ENCODE assay signal across 21 cellular contexts in genomic region chr14:80946797-80947196, GRCh38. TPM values are rescaled to one million over a fixed set of nuclear protein-coding genes. Genes with fewer than 3 reads are reported as not detected.
DNase-seq lines count a peak whose midpoint lies in the region; ATAC-seq, FAIRE-seq and TF ChIP-seq lines count a peak whose summit lies in the region.
"Had no signal": no experiment of that assay in that cellular context is flagged by ENCODE, and none has a peak within 500 bp of the region (broad histone marks: within the 10 kb centered on the region; RNA-seq: fewer than 3 reads in every experiment).

No MANE protein-coding gene starts in this region.

- H3K36me3 Mint-ChIP-seq in activated CD4-positive, alpha-beta memory T cell treated with anti-CD3 and anti-CD28 coated beads for 36 hours = no peaks in the 10 kb centered on the region
- no peaks in the 10 kb centered on the region for H3K36me3 Mint-ChIP-seq in activated CD4-positive, alpha-beta memory T cell treated with anti-CD3 and anti-CD28 coated beads, Interleukin-2, amount 10 ng/mL, durations not matched to agents 7 days and 5 days (ENCODE audit: low read depth)
- peaks cover 2 to 6% of the 10 kb centered on the region in 2 donors for H3K36me3 Mint-ChIP-seq in activated T-cell treated with anti-CD3 and anti-CD28 coated beads, Interleukin-2, amount 50 U/mL, for 72 hours (ENCODE audit: insufficient read depth in 2 of 2)
- H3K36me3 Mint-ChIP-seq: CD4-positive, alpha-beta memory T cell had no signal

- ATAC-seq in activated T-cell treated with anti-CD3 and anti-CD28 coated beads, Interleukin-2, amount 50 U/mL, for 72 hours (replicated peaks in 1 of 2) = peak; percentile 31 to 46
- no peak for ATAC-seq in SK-N-SH treated with all-trans-retinoic acid at 6 μM for 48 hours
- ATAC-seq: A549, HepG2 had no signal

- DNase-seq in activated CD4-positive, alpha-beta memory T cell treated with anti-CD3 and anti-CD28 coated beads for 36 hours = peak; percentile 27
- DNase-seq in activated CD4-positive, alpha-beta memory T cell treated with anti-CD3 and anti-CD28 coated beads, Interleukin-2, amount 10 ng/mL, durations not matched to agents 7 days and 5 days = no peak
- peak; percentile 14 for DNase-seq in stimulated activated CD4-positive, alpha-beta T cell treated with anti-CD3 and anti-CD28 coated beads, Interleukin-15, amount 100 ng/mL, for 24 hours
- no peak for DNase-seq in stimulated activated CD4-positive, alpha-beta T cell treated with anti-CD3 and anti-CD28 coated beads, Interleukin-2, amount 100 ng/mL, for 48 hours
- DNase-seq in activated T-cell treated with anti-CD3 and anti-CD28 coated beads, Interleukin-2, amount 50 U/mL, for 72 hours = no peak
- no peak for DNase-seq in urothelium cell line (ENCODE audit: low spot score)
- DNase-seq: CD4-positive, alpha-beta memory T cell; DMS153; GDM1; H7; KG1; NCI-H1417 treated with DMSO at 0.1 percent for 48 hours; NCI-H1930; NCI-H226; NCI-H524; PC-9 had no signal

- H3K4me1 Mint-ChIP-seq in activated CD4-positive, alpha-beta memory T cell treated with anti-CD3 and anti-CD28 coated beads for 36 hours (ENCODE audit: low read depth) = peaks cover 31% of the 10 kb centered on the region
- peaks cover 19% of the 10 kb centered on the region for H3K4me1 Mint-ChIP-seq in activated CD4-positive, alpha-beta memory T cell treated with anti-CD3 and anti-CD28 coated beads, Interleukin-2, amount 10 ng/mL, durations not matched to agents 7 days and 5 days
- peaks cover 32% of the 10 kb centered on the region for H3K4me1 Mint-ChIP-seq in activated T-cell treated with anti-CD3 and anti-CD28 coated beads, Interleukin-2, amount 50 U/mL, for 72 hours (ENCODE audit: low read depth)

- POLR2A ChIA-PET in activated CD4-positive, alpha-beta memory T cell treated with anti-CD3 and anti-CD28 coated beads for 36 hours (lab: Charles Lee) = no interaction called here
- POLR2A ChIA-PET in activated CD4-positive, alpha-beta memory T cell treated with anti-CD3 and anti-CD28 coated beads, Interleukin-2, amount 10 ng/mL, durations not matched to agents 7 days and 5 days (lab: Charles Lee) = no interaction called here

- H3K27ac Mint-ChIP-seq in activated CD4-positive, alpha-beta memory T cell treated with anti-CD3 and anti-CD28 coated beads for 36 hours = peak overlapping the region; percentile 60
- no peak overlapping the region for H3K27ac Mint-ChIP-seq in activated CD4-positive, alpha-beta memory T cell treated with anti-CD3 and anti-CD28 coated beads, Interleukin-2, amount 10 ng/mL, durations not matched to agents 7 days and 5 days
- H3K27ac Mint-ChIP-seq in activated T-cell treated with anti-CD3 and anti-CD28 coated beads, Interleukin-2, amount 50 U/mL, for 72 hours = peak overlapping the region; percentile 31

- peak; percentile 74 for FAIRE-seq in urothelium cell line (lab: Jason Lieb, UNC)
- FAIRE-seq: A549, HepG2 had no signal

- CTCF ChIA-PET in activated CD4-positive, alpha-beta memory T cell treated with anti-CD3 and anti-CD28 coated beads for 36 hours (lab: Charles Lee) = no interaction called here
- CTCF ChIA-PET in activated CD4-positive, alpha-beta memory T cell treated with anti-CD3 and anti-CD28 coated beads, Interleukin-2, amount 10 ng/mL, durations not matched to agents 7 days and 5 days (lab: Charles Lee) = no interaction called here

- H3K27me3 Mint-ChIP-seq in activated CD4-positive, alpha-beta memory T cell treated with anti-CD3 and anti-CD28 coated beads for 36 hours = peaks cover 1% of the 10 kb centered on the region
- H3K27me3 Mint-ChIP-seq in activated CD4-positive, alpha-beta memory T cell treated with anti-CD3 and anti-CD28 coated beads, Interleukin-2, amount 10 ng/mL, durations not matched to agents 7 days and 5 days = peaks cover 21% of the 10 kb centered on the region
- H3K27me3 Mint-ChIP-seq in activated T-cell treated with anti-CD3 and anti-CD28 coated beads, Interleukin-2, amount 50 U/mL, for 72 hours (ENCODE audit: low read depth) = peaks cover 28% of the 10 kb centered on the region
- H3K27me3 Mint-ChIP-seq: CD4-positive, alpha-beta memory T cell had no signal

- no peak overlapping the region for H3K4me3 Mint-ChIP-seq in activated CD4-positive, alpha-beta memory T cell treated with anti-CD3 and anti-CD28 coated beads for 36 hours
- no peak overlapping the region for H3K4me3 Mint-ChIP-seq in activated CD4-positive, alpha-beta memory T cell treated with anti-CD3 and anti-CD28 coated beads, Interleukin-2, amount 10 ng/mL, durations not matched to agents 7 days and 5 days
- H3K4me3 Mint-ChIP-seq in activated T-cell treated with anti-CD3 and anti-CD28 coated beads, Interleukin-2, amount 50 U/mL, for 72 hours = no peak overlapping the region
- H3K4me3 Mint-ChIP-seq: CD4-positive, alpha-beta memory T cell; HFFc6 had no signal

- peaks cover 7% of the 10 kb centered on the region for H3K9me3 Mint-ChIP-seq in activated CD4-positive, alpha-beta memory T cell treated with anti-CD3 and anti-CD28 coated beads for 36 hours
- peaks cover 11% of the 10 kb centered on the region for H3K9me3 Mint-ChIP-seq in activated CD4-positive, alpha-beta memory T cell treated with anti-CD3 and anti-CD28 coated beads, Interleukin-2, amount 10 ng/mL, durations not matched to agents 7 days and 5 days
- peaks cover 5 to 7% of the 10 kb centered on the region in 2 donors for H3K9me3 Mint-ChIP-seq in activated T-cell treated with anti-CD3 and anti-CD28 coated beads, Interleukin-2, amount 50 U/mL, for 72 hours
- H3K9me3 Mint-ChIP-seq: CD4-positive, alpha-beta memory T cell had no signal

- intact Hi-C loops in activated CD4-positive, alpha-beta memory T cell treated with anti-CD3 and anti-CD28 coated beads for 36 hours (cut with micrococcal nuclease) = loop anchor here (1.0 to 2.0 kb wide), 4 partner anchors 13 to 272 kb away; no protein-coding TSS in a partner anchor

TF ChIP-seq in SK-N-SH treated with all-trans-retinoic acid at 6 μM for 48 hours, 23 proteins besides CTCF, POLR2A, EP300 and RAD21 (continues in another document):
- TF ChIP-seq CSRNP3 (CRISPR knock-in tag; IDR thresholded peaks at IDR 0.05) = no peak
- no peak for TF ChIP-seq SNAI2 (CRISPR knock-in tag; IDR thresholded peaks at IDR 0.05)
- TF ChIP-seq CSDC2 (CRISPR knock-in tag; IDR thresholded peaks at IDR 0.05) = no peak
- no peak for TF ChIP-seq ZC3H10 (CRISPR knock-in tag; IDR thresholded peaks at IDR 0.05)
- TF ChIP-seq ZNF8 (CRISPR knock-in tag; IDR thresholded peaks at IDR 0.05) = no peak
- TF ChIP-seq OSR1 (CRISPR knock-in tag; IDR thresholded peaks at IDR 0.05) = no peak
- TF ChIP-seq ARNTL (CRISPR knock-in tag; IDR thresholded peaks at IDR 0.05; ENCODE audit: borderline replicate concordance, low read depth) = no peak
- TF ChIP-seq POU6F1 (CRISPR knock-in tag; IDR thresholded peaks at IDR 0.05; ENCODE audit: borderline replicate concordance, low read depth) = no peak
- TF ChIP-seq ZFP3 (CRISPR knock-in tag; IDR thresholded peaks at IDR 0.05) = no peak
- no peak for TF ChIP-seq BACH2 (CRISPR knock-in tag; IDR thresholded peaks at IDR 0.05; ENCODE audit: borderline replicate concordance)
- TF ChIP-seq TCF4 (CRISPR knock-in tag; IDR thresholded peaks at IDR 0.05; ENCODE audit: borderline replicate concordance) = no peak
- no peak for TF ChIP-seq TOX (CRISPR knock-in tag; IDR thresholded peaks at IDR 0.05; ENCODE audit: borderline replicate concordance)
- no peak for TF ChIP-seq ZFP30 (CRISPR knock-in tag; IDR thresholded peaks at IDR 0.05)
- no peak for TF ChIP-seq PPARA (CRISPR knock-in tag; IDR thresholded peaks at IDR 0.05; ENCODE audit: borderline replicate concordance)

RNA-seq across cellular contexts. Expression of gene CEP128, which starts 5.3 kb away (rescaled TPM):
- 10 to 100 TPM; 19.4 to 22.8 TPM for total RNA-seq in activated CD4-positive, alpha-beta memory T cell treated with anti-CD3 and anti-CD28 coated beads for 36 hours
- 10 to 100 TPM; 24.7 to 26.0 TPM for total RNA-seq in activated CD4-positive, alpha-beta memory T cell treated with anti-CD3 and anti-CD28 coated beads, Interleukin-2, amount 10 ng/mL, durations not matched to agents 7 days and 5 days
- total RNA-seq in activated T-cell treated with anti-CD3 and anti-CD28 coated beads, Interleukin-2, amount 50 U/mL, for 72 hours = 10 to 100 TPM; 14.2 to 16.9 TPM

RNA-seq across cellular contexts. Expression of gene TSHR, which starts 8.6 kb away (rescaled TPM):
- not detected for total RNA-seq in activated CD4-positive, alpha-beta memory T cell treated with anti-CD3 and anti-CD28 coated beads for 36 hours
- total RNA-seq in activated CD4-positive, alpha-beta memory T cell treated with anti-CD3 and anti-CD28 coated beads, Interleukin-2, amount 10 ng/mL, durations not matched to agents 7 days and 5 days = 1 to 10 TPM in 1 of 2 experiments, under 1 TPM in 1; 0.70 to 1.6 TPM
- total RNA-seq in activated T-cell treated with anti-CD3 and anti-CD28 coated beads, Interleukin-2, amount 50 U/mL, for 72 hours = not detected
- total RNA-seq: Daoy, H7, HepG2, HFFc6, PC-9 had no signal

Comparison
In these comparisons a context has a peak if more than half of its experiments do, and no peak if none do; other contexts are left out.
1. DNase-seq: peak in activated CD4-positive, alpha-beta memory T cell treated with anti-CD3 and anti-CD28 coated beads for 36 hours (single experiment) and stimulated activated CD4-positive, alpha-beta T cell treated with anti-CD3 and anti-CD28 coated beads, Interleukin-15, amount 100 ng/mL, for 24 hours (single experiment); none in activated CD4-positive, alpha-beta memory T cell treated with anti-CD3 and anti-CD28 coated beads, Interleukin-2, amount 10 ng/mL, durations not matched to agents 7 days and 5 days (single experiment), stimulated activated CD4-positive, alpha-beta T cell treated with anti-CD3 and anti-CD28 coated beads, Interleukin-2, amount 100 ng/mL, for 48 hours (0 of 2), activated T-cell treated with anti-CD3 and anti-CD28 coated beads, Interleukin-2, amount 50 U/mL, for 72 hours (0 of 2) and urothelium cell line (single experiment).